In genomic region chr10:86752311-86752710, GRCh38 we compare ENCODE assay signal across 17 cellular contexts. TPM values are rescaled to one million over a fixed set of nuclear protein-coding genes. Genes with fewer than 3 reads are reported as not detected.
DNase-seq lines count a peak whose midpoint lies in the region; ATAC-seq and TF ChIP-seq lines count a peak whose summit lies in the region.
"Had no signal": no experiment of that assay in that cellular context is flagged by ENCODE, and none has a peak within 500 bp of the region (broad histone marks: within the 10 kb centered on the region; RNA-seq: fewer than 3 reads in every experiment).

No MANE protein-coding gene starts in this region.

- no peak overlapping the region for H3K56ac ChIP-seq in IMR-90 (ENCODE audit: extremely low read depth, insufficient read depth, low read length)

- no peak overlapping the region for H3K4me2 ChIP-seq in IMR-90 (ENCODE audit: low read depth, low read length)

- no peak overlapping the region for H3K4me3 ChIP-seq in IMR-90 (ENCODE audit: insufficient read depth, low read depth, low read length)
- H3K4me3 ChIP-seq: breast epithelium, dorsolateral prefrontal cortex had no signal

- TF ChIP-seq POLR2A in IMR-90 (IDR thresholded peaks at IDR 0.05; ENCODE audit: low read depth, low read length) = no peak

- H3K9me3 Mint-ChIP-seq in neural crest cell = no peaks in the 10 kb centered on the region

- H4K91ac ChIP-seq in IMR-90 (ENCODE audit: insufficient read depth, low read depth, low read length) = no peak overlapping the region

- no peak overlapping the region for H2AK9ac ChIP-seq in IMR-90 (replicated peaks; ENCODE audit: low read depth, low read length, poor library complexity)

- no peak overlapping the region for H2BK15ac ChIP-seq in IMR-90 (ENCODE audit: low read depth, low read length)

- H3K27ac ChIP-seq in IMR-90 (ENCODE audit: insufficient read depth, low read length) = no peak overlapping the region
- H3K27ac ChIP-seq: breast epithelium, dorsolateral prefrontal cortex had no signal

- H3K9ac ChIP-seq in IMR-90 (ENCODE audit: low read depth, low read length) = no peak overlapping the region

- CTCF ChIA-PET in IMR-90 (lab: Yijun Ruan, JAX) = no interaction called here

- H3K36me3 Mint-ChIP-seq in neural crest cell (ENCODE audit: low read depth) = peaks cover 7% of the 10 kb centered on the region

- DNase-seq in DMS53 treated with DMSO at 0.1 percent for 48 hours (lab: John Stamatoyannopoulos, UW; ENCODE audit: unreplicated experiment) (peak; percentile 70), IMR-90 (no peak), amniotic epithelial cell (ENCODE audit: low read depth) (peak; percentile 24), neural crest cell (ENCODE audit: low read depth, low spot score) (no peak), NCI-H2227 (lab: John Stamatoyannopoulos, UW; ENCODE audit: unreplicated experiment) (no peak)
- DNase-seq: activated CD4-positive, alpha-beta T cell treated with anti-CD3 and anti-CD28 coated beads for 4 hours; activated naive CD4-positive, alpha-beta T cell treated with anti-CD3 and anti-CD28 coated beads, Interleukin-2, amount 50 U/mL, for 16 hours; dorsolateral prefrontal cortex; erythroblast; NCI-H446 treated with DMSO at 0.1 percent for 48 hours; stimulated activated CD4-positive, alpha-beta T cell treated with anti-CD3 and anti-CD28 coated beads, Interleukin-4, amount 100 ng/mL, for 1 hour; stimulated activated CD8-positive, alpha-beta memory T cell treated with anti-CD3 and anti-CD28 coated beads, Interleukin-4, amount 100 ng/mL, for 48 hours had no signal

- no peak overlapping the region for H2BK120ac ChIP-seq in IMR-90 (ENCODE audit: low read depth, low read length)

- H3K27ac Mint-ChIP-seq in neural crest cell (ENCODE audit: unreplicated experiment) = peak overlapping the region; percentile 68
- H3K27ac Mint-ChIP-seq: B cell had no signal

- H4K20me1 ChIP-seq in IMR-90 (ENCODE audit: insufficient read depth, low read length) = no peaks in the 10 kb centered on the region

- POLR2A ChIA-PET in IMR-90 (lab: Charles Lee; ENCODE audit: unreplicated experiment) = no interaction called here

- H3K4ac ChIP-seq in IMR-90 (ENCODE audit: low read depth, low read length) = no peak overlapping the region

- no peak overlapping the region for H2BK20ac ChIP-seq in IMR-90 (ENCODE audit: low read depth, low read length)

- 0 out of 2 replicates have a peak overlapping the region, but pooled peaks have one; percentile 44 for H3K14ac ChIP-seq in IMR-90 (replicated peaks; ENCODE audit: low read depth, low read length)

- peaks cover 13% of the 10 kb centered on the region for H3K9me1 ChIP-seq in IMR-90 (ENCODE audit: insufficient read depth, low read length)

- WGBS in IMR-90 (ENCODE audit: extremely low coverage in 2 of 2, insufficient read length in 1 of 2), 2 experiments = no CpG with 5 or more reads among the region's 4 CpGs

- peaks cover 15 to 39% of the 10 kb centered on the region in 2 experiments for H3K79me1 ChIP-seq in IMR-90 (ENCODE audit: low read depth in 1 of 2, low read length in 2 of 2)

- no peak overlapping the region for H4K8ac ChIP-seq in IMR-90 (ENCODE audit: low read depth in 2 of 2, low read length in 2 of 2)

- dilution Hi-C loops in IMR-90 (cut with HindIII; ENCODE audit: low sequenced_read_pairs, unreplicated experiment) = no loop called here

- H2BK5ac ChIP-seq in IMR-90 (ENCODE audit: low read depth, low read length, poor library complexity, severe bottlenecking) = no peak overlapping the region

- no peaks in the 10 kb centered on the region for H3K36me3 ChIP-seq in IMR-90 (ENCODE audit: control insufficient read depth, insufficient read depth, low read length)
- H3K36me3 ChIP-seq: breast epithelium had no signal

- peaks cover 5% of the 10 kb centered on the region for H3K4me1 ChIP-seq in IMR-90 (ENCODE audit: control insufficient read depth, insufficient read depth, low read length)
- H3K4me1 ChIP-seq: breast epithelium had no signal

- no peak for TF ChIP-seq RAD21 in IMR-90 (IDR thresholded peaks at IDR 0.05; ENCODE audit: low read length)

- no peaks in the 10 kb centered on the region for H3K27me3 ChIP-seq in IMR-90 (ENCODE audit: control insufficient read depth, insufficient read depth, low read length)
- H3K27me3 ChIP-seq: breast epithelium, dorsolateral prefrontal cortex had no signal

- peak overlapping the region; percentile 80 for H3K4me3 Mint-ChIP-seq in neural crest cell
- H3K4me3 Mint-ChIP-seq: B cell had no signal

- no peaks in the 10 kb centered on the region for H3K9me3 ChIP-seq in IMR-90 (ENCODE audit: control insufficient read depth, insufficient read depth, low read length)
- H3K9me3 ChIP-seq: breast epithelium had no signal

- H2AFZ ChIP-seq in IMR-90 (replicated peaks; ENCODE audit: low read length, poor library complexity) = no peak overlapping the region

- in situ Hi-C loops in IMR-90 (cut with MboI; ENCODE audit: low sequenced_read_pairs) = no loop called here

- no TSS peak for BruUV-seq in IMR-90 (replicated peaks; lab: Mats Ljungman, UMichigan)

- no peak overlapping the region for H3K18ac ChIP-seq in IMR-90 (ENCODE audit: low read depth, low read length)

- H3K4me1 Mint-ChIP-seq in neural crest cell = peaks cover 51% of the 10 kb centered on the region

- no peak overlapping the region for H3K23ac ChIP-seq in IMR-90 (ENCODE audit: low read depth, low read length)

- H4K5ac ChIP-seq in IMR-90 (ENCODE audit: low read depth, low read length) = no peak overlapping the region

- H2AK5ac ChIP-seq in IMR-90 (ENCODE audit: low read depth, low read length) = no peak overlapping the region

- intact Hi-C loops in IMR-90 (cut with micrococcal nuclease) = no loop called here

- ATAC-seq in IMR-90 (ENCODE audit: low read depth) (no peak), HG03135 (IDR thresholded peaks at IDR 0.05; ENCODE audit: unreplicated experiment) (no peak), GM19023 (IDR thresholded peaks at IDR 0.05; ENCODE audit: unreplicated experiment) (no peak)
- ATAC-seq: HepG2 had no signal

- TF ChIP-seq CTCF in IMR-90 (conservative IDR thresholded peaks at IDR 0.05; ENCODE audit: low read depth, low read length) (no peak), neural crest cell (conservative IDR thresholded peaks at IDR 0.05) (no peak)

- no peaks in the 10 kb centered on the region for H3K27me3 Mint-ChIP-seq in neural crest cell (ENCODE audit: low read depth)

TF ChIP-seq in IMR-90, 13 proteins besides CTCF, POLR2A, EP300 and RAD21:
- TF ChIP-seq MAFK (IDR thresholded peaks at IDR 0.05; ENCODE audit: low read depth, low read length) (no peak), RCOR1 (IDR thresholded peaks at IDR 0.05; ENCODE audit: insufficient replicate concordance, low read length) (no peak), FOS (IDR thresholded peaks at IDR 0.05; ENCODE audit: low read depth, low read length) (no peak), BHLHE40 (IDR thresholded peaks at IDR 0.05; ENCODE audit: low read depth, low read length) (no peak), NFE2L2 (IDR thresholded peaks at IDR 0.05; ENCODE audit: low read depth, low read length) (no peak), MAZ (IDR thresholded peaks at IDR 0.05; ENCODE audit: borderline replicate concordance, low read depth, low read length) (no peak)

RNA-seq across cellular contexts. Expression of gene BMPR1A, which starts 4.1 kb away (rescaled TPM):
- total RNA-seq in IMR-90 (2012; rRNA removed) = 93.7 and 94.7 TPM in 2 replicates
- 13.5 and 15.9 TPM in 2 replicates for polyA plus RNA-seq in IMR-90 (2012; rRNA removed)
- polyA plus RNA-seq in IMR-90 (2012; cell fraction: cytosol; rRNA removed) = 3.4 and 4.9 TPM in 2 replicates
- 1.3 and 16.0 TPM in 2 replicates for polyA plus RNA-seq in IMR-90 (2012; cell fraction: nucleus; rRNA removed; ENCODE audit: low replicate concordance)
- total RNA-seq in neural crest cell = 77.9 and 78.6 TPM in 2 replicates

Comparison
In these comparisons a context has a peak if more than half of its experiments do, and no peak if none do; other contexts are left out.
1. DNase-seq: peak in DMS53 treated with DMSO at 0.1 percent for 48 hours (single experiment) and amniotic epithelial cell (single experiment); none in IMR-90 (single experiment), neural crest cell (single experiment) and NCI-H2227 (single experiment).